ENCODE assay signal across 30 cellular contexts in the genomic region with DNA sequence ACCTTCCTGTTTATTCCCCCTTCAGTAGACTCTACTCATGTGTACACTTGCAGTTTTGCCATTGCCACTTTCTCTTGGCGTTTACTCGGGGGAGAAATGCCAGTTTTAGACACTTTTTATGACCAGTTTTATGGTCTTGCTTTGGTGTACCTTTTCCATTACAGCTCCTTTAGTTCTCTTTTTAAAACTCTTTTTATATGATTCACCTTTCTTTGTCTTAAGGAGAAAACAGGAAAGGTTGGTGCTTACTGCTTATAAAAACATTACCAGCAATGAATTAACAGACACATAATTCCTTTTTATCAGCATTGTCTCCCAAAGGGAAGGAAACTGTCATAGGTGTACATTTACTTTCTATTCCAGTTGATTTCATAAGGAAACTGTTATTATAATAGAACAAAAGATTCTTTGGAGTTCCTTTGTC. TPM values are rescaled to one million over a fixed set of nuclear protein-coding genes. Genes with fewer than 3 reads are reported as not detected.
DNase-seq lines count a peak whose midpoint lies in the region; ATAC-seq and TF ChIP-seq lines count a peak whose summit lies in the region.
"Had no signal": no experiment of that assay in that cellular context is flagged by ENCODE, and none has a peak within 500 bp of the region (broad histone marks: within the 10 kb centered on the region; RNA-seq: fewer than 3 reads in every experiment).

No MANE protein-coding gene starts in this region.

- H3K9me3 Mint-ChIP-seq in activated CD4-positive, alpha-beta T cell treated with anti-CD3 and anti-CD28 coated beads, Interleukin-2, amount 10 ng/mL, durations not matched to agents 24 days and 14 days = peaks cover under 1% of the 10 kb centered on the region
- peaks cover 2 to 4% of the 10 kb centered on the region in 2 donors for H3K9me3 Mint-ChIP-seq in stimulated activated naive B cell treated with anti-CD40 and anti-IgM and Interleukin-4, amounts not matched to agents 10 μg/mL and 1 μg/mL and 100 μg/mL, for 72 hours
- H3K9me3 Mint-ChIP-seq: activated naive CD8-positive, alpha-beta T cell treated with anti-CD3 and anti-CD28 coated beads, Interleukin-2, amount 50 U/mL, for 24 hours; activated T-cell treated with anti-CD3 and anti-CD28 coated beads, Interleukin-2, amount 50 U/mL, for 24 hours had no signal

- no peak overlapping the region for H3K4me2 ChIP-seq in PC-3 (ENCODE audit: low read length)

- no peak overlapping the region for H2AFZ ChIP-seq in PC-3 (ENCODE audit: low read length)

- H3K36me3 Mint-ChIP-seq in activated CD4-positive, alpha-beta T cell treated with anti-CD3 and anti-CD28 coated beads, Interleukin-2, amount 10 ng/mL, durations not matched to agents 24 days and 14 days (ENCODE audit: low read depth) = no peaks in the 10 kb centered on the region
- H3K36me3 Mint-ChIP-seq in stimulated activated naive B cell treated with anti-CD40 and anti-IgM and Interleukin-4, amounts not matched to agents 10 μg/mL and 1 μg/mL and 100 μg/mL, for 72 hours = peaks cover 8 to 19% of the 10 kb centered on the region in 2 donors

- no peaks in the 10 kb centered on the region for H3K4me1 Mint-ChIP-seq in activated CD4-positive, alpha-beta T cell treated with anti-CD3 and anti-CD28 coated beads, Interleukin-2, amount 10 ng/mL, durations not matched to agents 24 days and 14 days
- H3K4me1 Mint-ChIP-seq in stimulated activated naive B cell treated with anti-CD40 and anti-IgM and Interleukin-4, amounts not matched to agents 10 μg/mL and 1 μg/mL and 100 μg/mL, for 72 hours = peaks cover 33 to 72% of the 10 kb centered on the region in 2 donors
- H3K4me1 Mint-ChIP-seq: T-helper 17 cell had no signal

- H3K27me3 Mint-ChIP-seq in activated CD4-positive, alpha-beta T cell treated with anti-CD3 and anti-CD28 coated beads, Interleukin-2, amount 10 ng/mL, durations not matched to agents 24 days and 14 days = peaks cover 11% of the 10 kb centered on the region
- no peaks in the 10 kb centered on the region for H3K27me3 Mint-ChIP-seq in stimulated activated naive B cell treated with anti-CD40 and anti-IgM and Interleukin-4, amounts not matched to agents 10 μg/mL and 1 μg/mL and 100 μg/mL, for 72 hours

- H3K27ac Mint-ChIP-seq in activated CD4-positive, alpha-beta T cell treated with anti-CD3 and anti-CD28 coated beads, Interleukin-2, amount 10 ng/mL, durations not matched to agents 24 days and 14 days = no peak overlapping the region
- peak overlapping the region; percentile 56 for H3K27ac Mint-ChIP-seq in stimulated activated naive B cell treated with anti-CD40 and anti-IgM and Interleukin-4, amounts not matched to agents 10 μg/mL and 1 μg/mL and 100 μg/mL, for 72 hours
- H3K27ac Mint-ChIP-seq: activated naive CD8-positive, alpha-beta T cell treated with anti-CD3 and anti-CD28 coated beads, Interleukin-2, amount 50 U/mL, for 24 hours; activated T-cell treated with anti-CD3 and anti-CD28 coated beads, Interleukin-2, amount 50 U/mL, for 24 hours; T-helper 17 cell had no signal

- H3K36me3 ChIP-seq in PC-3 (ENCODE audit: low read depth, low read length) = no peaks in the 10 kb centered on the region
- H3K36me3 ChIP-seq: HAP-1, spleen, upper lobe of right lung had no signal

- BruUV-seq in PC-3 (replicated peaks; lab: Mats Ljungman, UMichigan) = no TSS peak

- no peaks in the 10 kb centered on the region for H4K20me1 ChIP-seq in PC-3 (ENCODE audit: low read length)

- H3K4me3 Mint-ChIP-seq in activated CD4-positive, alpha-beta T cell treated with anti-CD3 and anti-CD28 coated beads, Interleukin-2, amount 10 ng/mL, durations not matched to agents 24 days and 14 days = no peak overlapping the region
- no peak overlapping the region for H3K4me3 Mint-ChIP-seq in stimulated activated naive B cell treated with anti-CD40 and anti-IgM and Interleukin-4, amounts not matched to agents 10 μg/mL and 1 μg/mL and 100 μg/mL, for 72 hours
- H3K4me3 Mint-ChIP-seq: activated naive CD8-positive, alpha-beta T cell treated with anti-CD3 and anti-CD28 coated beads, Interleukin-2, amount 50 U/mL, for 24 hours; activated T-cell treated with anti-CD3 and anti-CD28 coated beads, Interleukin-2, amount 50 U/mL, for 24 hours; T-helper 17 cell had no signal

- H3K4me3 ChIP-seq in PC-3 (ENCODE audit: low read length) (no peak overlapping the region), foreskin fibroblast (ENCODE audit: low read depth in 1 of 2, low read length in 2 of 2) (no peak overlapping the region)
- H3K4me3 ChIP-seq: HAP-1, SK-N-MC, spleen, upper lobe of right lung had no signal

- DNase-seq in activated CD4-positive, alpha-beta T cell treated with anti-CD3 and anti-CD28 coated beads, Interleukin-2, amount 10 ng/mL, durations not matched to agents 24 days and 14 days = peak; percentile 21
- no peak for DNase-seq in activated CD4-positive, alpha-beta T cell treated with anti-CD3 and anti-CD28 coated beads for 1 hour
- DNase-seq in PC-3 (no peak), lung microvascular endothelial cell (ENCODE audit: low read depth in 2 of 2) (peak; percentile 38 to 47), foreskin fibroblast (no peak)
- DNase-seq in stimulated activated naive B cell treated with anti-CD40 and anti-IgM and Interleukin-4, amounts not matched to agents 10 μg/mL and 1 μg/mL and 100 μg/mL, for 72 hours = no peak
- no peak for DNase-seq in activated T-cell treated with anti-CD3 and anti-CD28 coated beads, Interleukin-2, amount 50 U/mL, for 48 hours
- DNase-seq in activated CD4-positive, alpha-beta T cell treated with anti-CD3 and anti-CD28 coated beads, Interleukin-2, amount 50 U/mL, for 48 hours = no peak
- DNase-seq: activated CD4-positive, alpha-beta T cell treated with anti-CD3 and anti-CD28 coated beads for 4 hours; activated naive CD8-positive, alpha-beta T cell treated with anti-CD3 and anti-CD28 coated beads, Interleukin-2, amount 50 U/mL, for 24 hours; activated T-cell treated with anti-CD3 and anti-CD28 coated beads, Interleukin-2, amount 50 U/mL, for 24 hours; Calu3; DMS79 treated with DMSO at 0.1 percent for 48 hours; GF-D8; head of caudate nucleus; MM.1S; NCI-H1417 treated with DMSO at 0.1 percent for 48 hours; NCI-H2107; NCI-H446; NCI-H82; RPMI8226; spleen; stimulated activated CD4-positive, alpha-beta T cell treated with anti-CD3 and anti-CD28 coated beads, Interleukin-2, amount 100 ng/mL, for 48 hours; T-helper 17 cell; upper lobe of right lung had no signal

- H3F3A ChIP-seq in PC-3 (ENCODE audit: low read length, unreplicated experiment) = no peaks in the 10 kb centered on the region

- intact Hi-C loops in activated CD4-positive, alpha-beta T cell treated with anti-CD3 and anti-CD28 coated beads, Interleukin-2, amount 10 ng/mL, durations not matched to agents 24 days and 14 days (cut with micrococcal nuclease) = no loop called here
- intact Hi-C loops in PC-3 (cut with micrococcal nuclease) = loop anchor here (5.0 kb wide), 1 partner anchor 53 kb away; no protein-coding TSS in a partner anchor

- no peaks in the 10 kb centered on the region; the same call in 1 of the 2 replicates for H3K4me1 ChIP-seq in PC-3 (ENCODE audit: insufficient read depth, low read length)
- H3K4me1 ChIP-seq: upper lobe of right lung had no signal

- H3K79me2 ChIP-seq in PC-3 (ENCODE audit: low read length) = peaks cover 29% of the 10 kb centered on the region

- H3K27ac ChIP-seq in PC-3 (ENCODE audit: low read length) = no peak overlapping the region
- H3K27ac ChIP-seq: 22Rv1, SK-N-MC, spleen had no signal

- H3K9me3 ChIP-seq in PC-3 (ENCODE audit: low read length) = no peaks in the 10 kb centered on the region
- H3K9me3 ChIP-seq: HAP-1, upper lobe of right lung had no signal

- H3K9me2 ChIP-seq in PC-3 (replicated peaks; ENCODE audit: low read length) = no peaks in the 10 kb centered on the region

- H3K9ac ChIP-seq in PC-3 (ENCODE audit: low read length) = no peak overlapping the region

- CTCF ChIA-PET in PC-3 (lab: Charles Lee) = interaction anchor here (0.6 kb wide), 1 partner anchor 21 kb away, joined by 4 read pairs; no protein-coding TSS in a partner anchor

- TF ChIP-seq CTCF in PC-3 (conservative IDR thresholded peaks at IDR 0.05; ENCODE audit: low read depth, low read length) (no peak), foreskin fibroblast (IDR thresholded peaks at IDR 0.05; ENCODE audit: low read depth, low read length) (no peak)

- H3K27me3 ChIP-seq in PC-3 (ENCODE audit: low read length) = no peaks in the 10 kb centered on the region
- H3K27me3 ChIP-seq: upper lobe of right lung had no signal

- POLR2A ChIA-PET in PC-3 (lab: Charles Lee; ENCODE audit: unreplicated experiment) = no interaction called here

- ATAC-seq in PC-3 = peak; percentile 79
- ATAC-seq in stimulated activated naive B cell treated with anti-CD40 and anti-IgM and Interleukin-4, amounts not matched to agents 10 μg/mL and 1 μg/mL and 100 μg/mL, for 72 hours (replicated peaks) = peak in 1 of 2 donors; percentile 46
- ATAC-seq: activated naive CD8-positive, alpha-beta T cell treated with anti-CD3 and anti-CD28 coated beads, Interleukin-2, amount 50 U/mL, for 24 hours; T-helper 17 cell; upper lobe of right lung had no signal

RNA-seq across cellular contexts. Expression of a gene that starts 11.9 kb away (rescaled TPM):
- total RNA-seq in activated CD4-positive, alpha-beta T cell treated with anti-CD3 and anti-CD28 coated beads, Interleukin-2, amount 10 ng/mL, durations not matched to agents 24 days and 14 days = 0.91 and 1.1 TPM in 2 replicates
- total RNA-seq in PC-3 (2014; rRNA removed) = 27.6 and 34.9 TPM in 2 replicates
- 45.1 and 74.6 TPM in 2 replicates for total RNA-seq in lung microvascular endothelial cell

RNA-seq across cellular contexts. Expression of a gene that starts 39.4 kb away (rescaled TPM):
- not detected in 2 replicates for total RNA-seq in activated CD4-positive, alpha-beta T cell treated with anti-CD3 and anti-CD28 coated beads, Interleukin-2, amount 10 ng/mL, durations not matched to agents 24 days and 14 days
- total RNA-seq in PC-3 (2014; rRNA removed) (72.2 and 140 TPM in 2 replicates), lung microvascular endothelial cell (not detected in 2 replicates)
- total RNA-seq: HT1080, spleen, subcutaneous adipose tissue, T-helper 17 cell had no signal

Comparison
In these comparisons a context has a peak if more than half of its experiments do, and no peak if none do; other contexts are left out.
1. DNase-seq: peak in activated CD4-positive, alpha-beta T cell treated with anti-CD3 and anti-CD28 coated beads, Interleukin-2, amount 10 ng/mL, durations not matched to agents 24 days and 14 days (single experiment) and lung microvascular endothelial cell (2 of 2); none in activated CD4-positive, alpha-beta T cell treated with anti-CD3 and anti-CD28 coated beads for 1 hour (single experiment), PC-3 (single experiment), stimulated activated naive B cell treated with anti-CD40 and anti-IgM and Interleukin-4, amounts not matched to agents 10 μg/mL and 1 μg/mL and 100 μg/mL, for 72 hours (single experiment), activated T-cell treated with anti-CD3 and anti-CD28 coated beads, Interleukin-2, amount 50 U/mL, for 48 hours (0 of 2), activated CD4-positive, alpha-beta T cell treated with anti-CD3 and anti-CD28 coated beads, Interleukin-2, amount 50 U/mL, for 48 hours (0 of 2) and foreskin fibroblast (0 of 2).
2. RNA of a gene that starts 11.9 kb away (total RNA-seq): 45.1 to 74.6 TPM in lung microvascular endothelial cell and 27.6 to 34.9 TPM in PC-3; 0.91 to 1.1 TPM in activated CD4-positive, alpha-beta T cell treated with anti-CD3 and anti-CD28 coated beads, Interleukin-2, amount 10 ng/mL, durations not matched to agents 24 days and 14 days; every median in the first group is over 10 times any median in the second.
3. RNA of a gene that starts 39.4 kb away (total RNA-seq): 72.2 to 140 TPM in PC-3; not detected in activated CD4-positive, alpha-beta T cell treated with anti-CD3 and anti-CD28 coated beads, Interleukin-2, amount 10 ng/mL, durations not matched to agents 24 days and 14 days and not detected in lung microvascular endothelial cell; every median in the first group is over 10 times any median in the second.